ENCODE assay signal across 20 cellular contexts in genomic region chr11:47329431-47329993, GRCh38. TPM values are rescaled to one million over a fixed set of nuclear protein-coding genes. Genes with fewer than 3 reads are reported as not detected.
DNase-seq lines count a peak whose midpoint lies in the region; ATAC-seq, FAIRE-seq and TF ChIP-seq lines count a peak whose summit lies in the region.
"Had no signal": no experiment of that assay in that cellular context is flagged by ENCODE, and none has a peak within 500 bp of the region (broad histone marks: within the 10 kb centered on the region; RNA-seq: fewer than 3 reads in every experiment).

No MANE protein-coding gene starts in this region.

- peaks cover 27 to 39% (median 35%) of the 10 kb centered on the region in 11 experiments for H3K36me3 ChIP-seq in BLaER1 treated with 17β-estradiol and CSF1 and Interleukin-3, amounts not matched to agents 10 nM and 100 nM
- H3K36me3 ChIP-seq in OCI-LY7 (ENCODE audit: insufficient read depth, low read length) (peaks cover 47% of the 10 kb centered on the region; the same call in 1 of the 2 replicates), endothelial cell of umbilical vein (ENCODE audit: control insufficient read depth in 2 of 2, extremely low read depth in 1 of 2, insufficient read depth in 2 of 2, low read length in 2 of 2) (peaks cover 0 to 20% of the 10 kb centered on the region in 2 experiments), osteoblast (ENCODE audit: insufficient read depth, low read length) (peaks cover 15% of the 10 kb centered on the region)

- peaks cover 44 to 61% (median 50%) of the 10 kb centered on the region in 10 experiments for H3K4me1 ChIP-seq in BLaER1 treated with 17β-estradiol and CSF1 and Interleukin-3, amounts not matched to agents 10 nM and 100 nM
- H3K4me1 ChIP-seq in OCI-LY7 (ENCODE audit: insufficient read depth, low read length, poor library complexity, severe bottlenecking) = no peaks in the 10 kb centered on the region
- peaks cover 16% of the 10 kb centered on the region for H3K4me1 ChIP-seq in endothelial cell of umbilical vein (ENCODE audit: control insufficient read depth, extremely low read depth, insufficient read depth, low read length)
- H3K4me1 ChIP-seq in osteoblast (ENCODE audit: insufficient read depth, low read length) = no peaks in the 10 kb centered on the region

- POLR2A ChIA-PET in OCI-LY7 (lab: Charles Lee) = no interaction called here
- POLR2A ChIA-PET in endothelial cell of umbilical vein (lab: Charles Lee) = interaction anchor here (0.9 kb wide), 1 partner anchor 83 kb away, joined by 3 read pairs; no protein-coding TSS in a partner anchor

- TF ChIP-seq CTCF in OCI-LY7 (conservative IDR thresholded peaks at IDR 0.05; ENCODE audit: low read length) (no peak), endothelial cell of umbilical vein (IDR thresholded peaks at IDR 0.05; ENCODE audit: extremely low read depth in 1 of 2, insufficient read depth in 1 of 2, low read depth in 1 of 2, low read length in 2 of 2) (no peak), osteoblast (IDR thresholded peaks at IDR 0.05; ENCODE audit: extremely low read depth, low read depth, low read length) (no peak)

- no peaks in the 10 kb centered on the region for H3K27me3 ChIP-seq in BLaER1 treated with 17β-estradiol and CSF1 and Interleukin-3, amounts not matched to agents 10 nM and 100 nM
- H3K27me3 ChIP-seq in endothelial cell of umbilical vein (ENCODE audit: control insufficient read depth in 2 of 2, insufficient read depth in 2 of 2, low read length in 2 of 2) = no peaks in the 10 kb centered on the region
- no peaks in the 10 kb centered on the region for H3K27me3 ChIP-seq in osteoblast (ENCODE audit: insufficient read depth, low read length)
- H3K27me3 ChIP-seq: left lung had no signal

- H2AFZ ChIP-seq in OCI-LY7 (ENCODE audit: low read length) (no peak overlapping the region), endothelial cell of umbilical vein (ENCODE audit: low read depth, low read length) (no peak overlapping the region), osteoblast (ENCODE audit: low read length) (no peak overlapping the region)

- TSS peak; percentile 77 for BruUV-seq in OCI-LY7 (replicated peaks; lab: Mats Ljungman, UMichigan)
- TSS peak; percentile 69 for BruUV-seq in endothelial cell of umbilical vein (replicated peaks; lab: Mats Ljungman, UMichigan)

- TF ChIP-seq POLR2A in endothelial cell of umbilical vein (IDR thresholded peaks at IDR 0.05; ENCODE audit: low read depth, low read length) = no peak

- no peak overlapping the region for H3K4me3 ChIP-seq in BLaER1 treated with 17β-estradiol and CSF1 and Interleukin-3, amounts not matched to agents 10 nM and 100 nM
- H3K4me3 ChIP-seq in OCI-LY7 (ENCODE audit: low read depth, low read length, poor library complexity, severe bottlenecking) = no peak overlapping the region
- no peak overlapping the region for H3K4me3 ChIP-seq in endothelial cell of umbilical vein (replicated peaks in 1 of 3; ENCODE audit: insufficient read depth in 1 of 3, low read depth in 1 of 3, low read length in 3 of 3)
- no peak overlapping the region for H3K4me3 ChIP-seq in osteoblast (ENCODE audit: insufficient read depth, low read length)
- H3K4me3 ChIP-seq: GM12878, left lung had no signal

- H4K20me1 ChIP-seq in BLaER1 treated with 17β-estradiol and CSF1 and Interleukin-3, amounts not matched to agents 10 nM and 100 nM = peaks cover 0 to 62% (median 17%) of the 10 kb centered on the region in 11 experiments; a peak in 8 of 22 replicates
- no peaks in the 10 kb centered on the region for H4K20me1 ChIP-seq in OCI-LY7 (ENCODE audit: insufficient read depth, low read length)
- H4K20me1 ChIP-seq in endothelial cell of umbilical vein (replicated peaks; ENCODE audit: control insufficient read depth, extremely low read depth, insufficient read depth, low read length) = no peaks in the 10 kb centered on the region
- no peaks in the 10 kb centered on the region for H4K20me1 ChIP-seq in osteoblast (ENCODE audit: insufficient read depth, low read length)

- intact Hi-C loops in OCI-LY7 (cut with micrococcal nuclease; ENCODE audit: unreplicated experiment) (no loop called here), endothelial cell of umbilical vein (cut with micrococcal nuclease) (no loop called here)

- H3K9me2 ChIP-seq in OCI-LY7 (ENCODE audit: insufficient read depth, low read length) = no peaks in the 10 kb centered on the region

- no peak for FAIRE-seq in endothelial cell of umbilical vein (lab: Jason Lieb, UNC)
- FAIRE-seq: G401.6, GM12878 had no signal

- H3K79me2 ChIP-seq in OCI-LY7 (ENCODE audit: insufficient read depth, low read depth, low read length) (no peaks in the 10 kb centered on the region), endothelial cell of umbilical vein (ENCODE audit: control insufficient read depth, insufficient read depth, low read length) (no peaks in the 10 kb centered on the region), osteoblast (ENCODE audit: insufficient read depth, low read length) (no peaks in the 10 kb centered on the region)

- peak overlapping the region in 4 of 11 experiments; percentile 54 to 77 (median 66); a peak in 6 of 22 replicates for H3K27ac ChIP-seq in BLaER1 treated with 17β-estradiol and CSF1 and Interleukin-3, amounts not matched to agents 10 nM and 100 nM
- no peak overlapping the region for H3K27ac ChIP-seq in OCI-LY7 (ENCODE audit: low read depth, low read length, poor library complexity, severe bottlenecking)
- peak overlapping the region; percentile 21 for H3K27ac ChIP-seq in endothelial cell of umbilical vein (ENCODE audit: insufficient read depth, low read depth, low read length)
- H3K27ac ChIP-seq in osteoblast (ENCODE audit: low read depth, low read length) = no peak overlapping the region
- H3K27ac ChIP-seq: left lung had no signal

- dilution Hi-C loops in endothelial cell of umbilical vein (cut with MboI; ENCODE audit: extremely low pct_ligation_motif_present, low sequenced_read_pairs) = no loop called here

- H3K4me2 ChIP-seq in BLaER1 treated with 17β-estradiol and CSF1 and Interleukin-3, amounts not matched to agents 10 nM and 100 nM = peak overlapping the region; percentile 15 to 86 (median 81); a peak in 15 of 22 replicates
- H3K4me2 ChIP-seq in OCI-LY7 (ENCODE audit: low read length) (no peak overlapping the region), endothelial cell of umbilical vein (ENCODE audit: insufficient read depth, low read length) (no peak overlapping the region), osteoblast (ENCODE audit: insufficient read depth, low read length) (no peak overlapping the region)

- DNase-seq in OCI-LY7 (ENCODE audit: low spot score) (no peak), endothelial cell of umbilical vein (ENCODE audit: low read depth, low spot score) (no peak), osteoblast (ENCODE audit: insufficient read length, low spot score, missing footprints) (peak; percentile 77), UCSD-AML1 (lab: John Stamatoyannopoulos, UW; ENCODE audit: unreplicated experiment) (no peak)
- DNase-seq in stimulated activated CD8-positive, alpha-beta memory T cell treated with anti-CD3 and anti-CD28 coated beads, Interleukin-4, amount 100 ng/mL, for 48 hours = no peak
- DNase-seq in activated CD4-positive, alpha-beta T cell treated with anti-CD3 and anti-CD28 coated beads for 4 hours = no peak
- DNase-seq: activated CD4-positive, alpha-beta T cell treated with anti-CD3 and anti-CD28 coated beads for 36 hours; effector memory CD4-positive, alpha-beta T cell; left lung; NCI-H1694; T1000 had no signal

- H3K9me3 ChIP-seq in BLaER1 treated with 17β-estradiol and CSF1 and Interleukin-3, amounts not matched to agents 10 nM and 100 nM (replicated peaks in 1 of 11) = no peaks in the 10 kb centered on the region
- H3K9me3 ChIP-seq in OCI-LY7 (ENCODE audit: low read length) = no peaks in the 10 kb centered on the region
- H3K9me3 ChIP-seq in endothelial cell of umbilical vein (replicated peaks; ENCODE audit: control insufficient read depth, insufficient read depth, low read length) = no peaks in the 10 kb centered on the region
- H3K9me3 ChIP-seq in osteoblast (ENCODE audit: low read depth, low read length) = no peaks in the 10 kb centered on the region
- H3K9me3 ChIP-seq: left lung had no signal

- H3K9ac ChIP-seq in BLaER1 treated with 17β-estradiol and CSF1 and Interleukin-3, amounts not matched to agents 10 nM and 100 nM = peak overlapping the region in 6 of 11 experiments; percentile 4 to 74 (median 50); a peak in 8 of 22 replicates
- H3K9ac ChIP-seq in endothelial cell of umbilical vein (replicated peaks; ENCODE audit: extremely low read depth, insufficient read depth, low read length) = no peak overlapping the region

- no peaks in the 10 kb centered on the region for H3K9me1 ChIP-seq in endothelial cell of umbilical vein (replicated peaks; ENCODE audit: control insufficient read depth, extremely low read depth, insufficient read depth, low read length)

- CTCF ChIA-PET in OCI-LY7 (lab: Charles Lee; ENCODE audit: unreplicated experiment) = no interaction called here
- CTCF ChIA-PET in endothelial cell of umbilical vein (lab: Charles Lee) = interaction anchor here (0.9 to 3.3 kb wide), 12 partner anchors 8 to 109 kb away, joined by 3 to 33 read pairs (median 4); partner anchors contain the start of gene NR1H3

- ATAC-seq in esophagus mucosa = no peak
- ATAC-seq: activated CD4-positive, alpha-beta T cell treated with anti-CD3 and anti-CD28 coated beads for 36 hours; left lung had no signal

RNA-seq across cellular contexts. Expression of gene MYBPC3, which starts 23.0 kb away (rescaled TPM):
- 0.10 and 0.25 TPM in 2 replicates for total RNA-seq in OCI-LY7 (2014; rRNA removed; shearing (Covaris generic))
- total RNA-seq in OCI-LY7 (2022) (0.18 and 0.29 TPM in 2 replicates), endothelial cell of umbilical vein (not detected in 2 replicates), osteoblast (not detected in 2 replicates), esophagus mucosa (not detected)
- polyA plus RNA-seq in endothelial cell of umbilical vein = not detected in 2 replicates
- polyA plus RNA-seq in endothelial cell of umbilical vein (2011; cell fraction: cytosol; rRNA removed) = not detected in 2 replicates
- not detected in 2 replicates for polyA plus RNA-seq in endothelial cell of umbilical vein (2011; cell fraction: nucleus; rRNA removed)
- not detected in 2 replicates for polyA plus RNA-seq in endothelial cell of umbilical vein (2012)
- not detected in 2 replicates for polyA minus RNA-seq in endothelial cell of umbilical vein
- polyA minus RNA-seq in endothelial cell of umbilical vein (2011; cell fraction: cytosol; rRNA and poly(A)+ RNA removed) = not detected
- polyA minus RNA-seq in endothelial cell of umbilical vein (2011; cell fraction: nucleus; rRNA and poly(A)+ RNA removed) = not detected in 2 replicates
- total RNA-seq: activated CD4-positive, alpha-beta T cell treated with anti-CD3 and anti-CD28 coated beads for 36 hours; GM12878; H4; SK-MEL-5; temporal lobe had no signal
- polyA plus RNA-seq: naive thymus-derived CD8-positive, alpha-beta T cell had no signal

RNA-seq across cellular contexts. Expression of gene SPI1, which starts 48.8 kb away (rescaled TPM):
- 48.9 and 79.6 TPM in 2 replicates for total RNA-seq in OCI-LY7 (2014; rRNA removed; shearing (Covaris generic))
- total RNA-seq in OCI-LY7 (2022) (71.2 and 73.3 TPM in 2 replicates), endothelial cell of umbilical vein (not detected in 2 replicates), osteoblast (not detected in 2 replicates), esophagus mucosa (2.2 TPM)
- not detected in 2 replicates for polyA plus RNA-seq in endothelial cell of umbilical vein
- polyA plus RNA-seq in endothelial cell of umbilical vein (2011; cell fraction: cytosol; rRNA removed) = not detected in 2 replicates
- polyA plus RNA-seq in endothelial cell of umbilical vein (2011; cell fraction: nucleus; rRNA removed) = not detected in 2 replicates
- not detected in 2 replicates for polyA plus RNA-seq in endothelial cell of umbilical vein (2012)
- polyA minus RNA-seq in endothelial cell of umbilical vein = 0.46 and 1.6 TPM in 2 replicates
- not detected for polyA minus RNA-seq in endothelial cell of umbilical vein (2011; cell fraction: cytosol; rRNA and poly(A)+ RNA removed)
- not detected in 2 replicates for polyA minus RNA-seq in endothelial cell of umbilical vein (2011; cell fraction: nucleus; rRNA and poly(A)+ RNA removed)
- total RNA-seq: H4, NCI-H460, SK-MEL-5 had no signal
- polyA plus RNA-seq: naive thymus-derived CD8-positive, alpha-beta T cell had no signal

RNA-seq across cellular contexts. Expression of gene MADD, which starts 59.6 kb away (rescaled TPM):
- total RNA-seq in OCI-LY7 (2014; rRNA removed; shearing (Covaris generic)) = 32.1 and 36.6 TPM in 2 replicates
- total RNA-seq in OCI-LY7 (2022) (47.8 and 48.8 TPM in 2 replicates), endothelial cell of umbilical vein (36.8 and 38.5 TPM in 2 replicates), osteoblast (21.7 and 23.3 TPM in 2 replicates), esophagus mucosa (11.4 TPM)
- polyA plus RNA-seq in endothelial cell of umbilical vein = 25.5 and 35.3 TPM in 2 replicates
- 15.6 and 17.5 TPM in 2 replicates for polyA plus RNA-seq in endothelial cell of umbilical vein (2011; cell fraction: cytosol; rRNA removed)
- polyA plus RNA-seq in endothelial cell of umbilical vein (2011; cell fraction: nucleus; rRNA removed) = 72.4 and 96.5 TPM in 2 replicates
- 24.6 and 25.8 TPM in 2 replicates for polyA plus RNA-seq in endothelial cell of umbilical vein (2012)
- polyA minus RNA-seq in endothelial cell of umbilical vein = 73.1 and 89.7 TPM in 2 replicates
- polyA minus RNA-seq in endothelial cell of umbilical vein (2011; cell fraction: cytosol; rRNA and poly(A)+ RNA removed) = 54.2 TPM
- 60.8 and 96.7 TPM in 2 replicates for polyA minus RNA-seq in endothelial cell of umbilical vein (2011; cell fraction: nucleus; rRNA and poly(A)+ RNA removed)

Comparison
In these comparisons a context has a peak if more than half of its experiments do, and no peak if none do; other contexts are left out.
1. H3K4me2 ChIP-seq: peak in BLaER1 treated with 17β-estradiol and CSF1 and Interleukin-3, amounts not matched to agents 10 nM and 100 nM (11 of 11); none in OCI-LY7 (single experiment), endothelial cell of umbilical vein (single experiment) and osteoblast (single experiment).
2. RNA of gene SPI1, which starts 48.8 kb away (total RNA-seq): 48.9 to 79.6 TPM in OCI-LY7; 2.2 TPM in esophagus mucosa (single experiment), not detected in endothelial cell of umbilical vein and not detected in osteoblast; every median in the first group is over 10 times any median in the second.